In the genomic region with DNA sequence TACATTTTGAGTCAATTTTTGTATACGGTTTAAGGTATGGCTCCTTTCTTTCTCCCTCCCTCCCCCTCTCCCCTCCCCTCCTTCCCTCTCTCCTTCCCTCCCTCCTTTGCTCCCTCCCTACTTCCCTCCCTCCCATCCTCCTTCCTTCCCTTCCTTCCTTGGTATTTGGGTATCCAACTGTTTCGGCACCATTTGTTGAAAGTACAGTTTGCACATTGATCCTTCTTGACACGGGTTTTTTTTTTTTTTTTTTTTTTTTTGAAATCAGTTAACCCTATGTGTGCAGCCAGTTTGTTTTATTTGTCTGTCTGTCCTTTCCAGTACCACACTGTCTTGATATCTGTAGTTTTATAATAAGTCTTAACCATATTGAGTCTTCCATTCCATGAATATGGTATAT, we compare ENCODE assay signal across 7 cellular contexts. TPM values are rescaled to one million over a fixed set of nuclear protein-coding genes. Genes with fewer than 3 reads are reported as not detected.
"Had no signal": no experiment of that assay in that cellular context is flagged by ENCODE, and none has a peak within 500 bp of the region (broad histone marks: within the 10 kb centered on the region; RNA-seq: fewer than 3 reads in every experiment).

No MANE protein-coding gene starts in this region.

- ATAC-seq: K562 had no signal

- H3K27ac ChIP-seq: HL-60 had no signal

- H3K4me1 Mint-ChIP-seq: IgD-negative memory B cell had no signal

- DNase-seq: KBM-7, KG1 had no signal

- H3K36me3 Mint-ChIP-seq: IgD-negative memory B cell had no signal

- H3K4me3 ChIP-seq: K562 had no signal

- FAIRE-seq: HTR-8/SVneo, K562 had no signal

- H3K27ac Mint-ChIP-seq: IgD-negative memory B cell had no signal

- H3K27me3 Mint-ChIP-seq: IgD-negative memory B cell had no signal

- H3K4me3 Mint-ChIP-seq: IgD-negative memory B cell had no signal

RNA-seq across cellular contexts. Expression of a gene that starts 39.9 kb away (rescaled TPM):
- total RNA-seq: HT-29, K562 had no signal
- polyA plus RNA-seq: IgD-negative memory B cell, K562 had no signal
